ENCODE assay signal across 1 cellular context in genomic region chr19:39915848-39916215, GRCh38.
TF ChIP-seq lines count a peak whose summit lies in the region.

No MANE protein-coding gene starts in this region.

TF ChIP-seq in K562, 482 proteins besides CTCF, POLR2A, EP300 and RAD21:
- peak; percentile 49 for TF ChIP-seq MEIS2 (IDR thresholded peaks at IDR 0.05; ENCODE audit: partially characterized antibody)
- TF ChIP-seq, protein P1, sequence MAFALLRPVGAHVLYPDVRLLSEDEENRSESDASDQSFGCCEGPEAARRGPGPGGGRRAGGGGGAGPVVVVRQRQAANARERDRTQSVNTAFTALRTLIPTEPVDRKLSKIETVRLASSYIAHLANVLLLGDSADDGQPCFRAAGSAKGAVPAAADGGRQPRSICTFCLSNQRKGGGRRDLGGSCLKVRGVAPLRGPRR (CRISPR knock-in tag; IDR thresholded peaks at IDR 0.05): no peak
